Comparison of ENCODE assay signal across 9 cellular contexts in the genomic region with DNA sequence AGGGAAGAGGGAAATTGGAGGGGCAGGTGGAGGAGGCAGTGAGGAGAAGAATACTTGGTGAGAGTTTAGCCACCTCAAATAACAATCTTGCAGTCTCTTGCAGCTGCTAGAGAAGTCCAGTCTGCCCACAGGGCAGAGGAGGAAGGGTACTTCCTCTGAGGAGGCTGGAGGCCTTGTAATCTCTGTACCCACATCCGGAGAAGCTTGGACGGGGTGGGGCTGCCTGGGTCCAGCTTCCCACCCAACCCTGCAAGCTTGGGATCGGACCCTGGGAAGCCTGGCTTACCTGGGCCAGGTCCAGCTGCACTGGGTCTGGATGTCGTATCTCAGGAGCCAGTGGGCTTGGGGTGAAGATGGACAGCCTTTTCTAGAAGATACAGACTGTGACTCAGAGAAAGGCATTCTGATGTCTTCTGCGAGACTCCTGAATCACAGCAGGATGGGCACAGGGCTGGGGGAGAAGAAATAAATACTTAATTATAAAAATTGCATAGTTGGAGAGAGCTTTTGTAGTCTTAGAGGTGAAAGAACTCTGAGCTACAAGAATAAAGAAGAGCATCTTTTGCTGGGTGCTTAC.
A peak's percentile ranks its signal among the peaks of the same experiment; 100 is the strongest.
DNase-seq lines count a peak whose midpoint lies in the region; ATAC-seq and TF ChIP-seq lines count a peak whose summit lies in the region.
"Had no signal": no experiment of that assay in that cellular context is flagged by ENCODE, and none has a peak within 500 bp of the region (broad histone marks: within the 10 kb centered on the region; RNA-seq: fewer than 3 reads in every experiment).

No MANE protein-coding gene starts in this region.

- no peaks in the 10 kb centered on the region for H3K36me3 Mint-ChIP-seq in CD4-positive, CD25-positive, alpha-beta regulatory T cell
- H3K36me3 Mint-ChIP-seq in nephron (ENCODE audit: low read depth) = no peaks in the 10 kb centered on the region

- H3K27ac ChIP-seq in CD4-positive, CD25-positive, alpha-beta regulatory T cell (ENCODE audit: insufficient read depth, low read length, poor library complexity, severe bottlenecking) = no peak overlapping the region
- H3K27ac ChIP-seq in duodenal mucosa (ENCODE audit: low read depth, low read length) = no peak overlapping the region

- H3K9ac ChIP-seq in duodenal mucosa (ENCODE audit: low read depth in 1 of 2, low read length in 2 of 2) = peak overlapping the region; percentile 10 to 35

- no peak overlapping the region for H3K4me3 Mint-ChIP-seq in CD4-positive, CD25-positive, alpha-beta regulatory T cell
- H3K4me3 Mint-ChIP-seq in nephron = no peak overlapping the region

- peaks cover 5% of the 10 kb centered on the region for H3K27me3 Mint-ChIP-seq in CD4-positive, CD25-positive, alpha-beta regulatory T cell
- H3K27me3 Mint-ChIP-seq in nephron (ENCODE audit: low read depth) = no peaks in the 10 kb centered on the region

- H3K36me3 ChIP-seq in CD4-positive, CD25-positive, alpha-beta regulatory T cell (ENCODE audit: control insufficient read depth, insufficient read depth, low read length) = no peaks in the 10 kb centered on the region
- no peaks in the 10 kb centered on the region for H3K36me3 ChIP-seq in duodenal mucosa (ENCODE audit: control insufficient read depth in 1 of 2, insufficient read depth in 2 of 2, low read length in 2 of 2)

- H3K4me1 Mint-ChIP-seq in CD4-positive, CD25-positive, alpha-beta regulatory T cell = peaks cover 0 to 15% (median 4%) of the 10 kb centered on the region in 4 donors
- H3K4me1 Mint-ChIP-seq in nephron = peaks cover 69% of the 10 kb centered on the region

- no peaks in the 10 kb centered on the region for H3K27me3 ChIP-seq in CD4-positive, CD25-positive, alpha-beta regulatory T cell (ENCODE audit: control insufficient read depth, insufficient read depth, low read length)
- H3K27me3 ChIP-seq in duodenal mucosa (ENCODE audit: control insufficient read depth in 1 of 2, insufficient read depth in 2 of 2, low read length in 2 of 2) = no peaks in the 10 kb centered on the region

- no peaks in the 10 kb centered on the region for H3K9me3 ChIP-seq in CD4-positive, CD25-positive, alpha-beta regulatory T cell (ENCODE audit: control insufficient read depth in 2 of 2, low read length in 2 of 2)
- H3K9me3 ChIP-seq in duodenal mucosa (ENCODE audit: control insufficient read depth in 1 of 2, low read length in 2 of 2) = no peaks in the 10 kb centered on the region

- no peak for TF ChIP-seq CTCF in nephron (IDR thresholded peaks at IDR 0.05; ENCODE audit: unreplicated experiment in 3 of 3)

- H3K9me3 Mint-ChIP-seq in CD4-positive, CD25-positive, alpha-beta regulatory T cell = peaks cover 0 to 1% (median 0%) of the 10 kb centered on the region in 7 donors
- no peaks in the 10 kb centered on the region for H3K9me3 Mint-ChIP-seq in nephron

- no peak for ATAC-seq in CD4-positive, CD25-positive, alpha-beta regulatory T cell (ENCODE audit: low read depth in 2 of 2)

- H3K4me1 ChIP-seq in CD4-positive, CD25-positive, alpha-beta regulatory T cell (ENCODE audit: control insufficient read depth, insufficient read depth, low read length, poor library complexity, severe bottlenecking) = peaks cover 12% of the 10 kb centered on the region
- peaks cover 71 to 73% of the 10 kb centered on the region in 2 donors for H3K4me1 ChIP-seq in duodenal mucosa (ENCODE audit: control insufficient read depth in 1 of 2, insufficient read depth in 2 of 2, low read length in 2 of 2)

- peak overlapping the region in 2 of 3 donors; percentile 47 to 48 for H3K27ac Mint-ChIP-seq in CD4-positive, CD25-positive, alpha-beta regulatory T cell
- peak overlapping the region; percentile 88 to 90 (median 90) for H3K27ac Mint-ChIP-seq in nephron

- no peak for DNase-seq in CD4-positive, CD25-positive, alpha-beta regulatory T cell
- peak; percentile 77 for DNase-seq in LHCN-M2 (ENCODE audit: low read depth)
- DNase-seq in NCI-H146 treated with DMSO at 0.1 percent for 48 hours (lab: John Stamatoyannopoulos, UW; ENCODE audit: unreplicated experiment) = no peak
- DNase-seq in HT-29 (ENCODE audit: low spot score) = no peak
- no peak for DNase-seq in OCI-M2 (lab: John Stamatoyannopoulos, UW; ENCODE audit: unreplicated experiment)
- DNase-seq in NCI-H1694 (lab: John Stamatoyannopoulos, UW) = no peak
- DNase-seq: NCI-H1417 treated with DMSO at 0.1 percent for 48 hours had no signal

- no peak overlapping the region for H3K4me3 ChIP-seq in CD4-positive, CD25-positive, alpha-beta regulatory T cell (ENCODE audit: low read depth, low read length)
- no peak overlapping the region for H3K4me3 ChIP-seq in duodenal mucosa (ENCODE audit: low read depth in 1 of 2, low read length in 2 of 2)
